8 cellular contexts compared by ENCODE assay signal in the genomic region with DNA sequence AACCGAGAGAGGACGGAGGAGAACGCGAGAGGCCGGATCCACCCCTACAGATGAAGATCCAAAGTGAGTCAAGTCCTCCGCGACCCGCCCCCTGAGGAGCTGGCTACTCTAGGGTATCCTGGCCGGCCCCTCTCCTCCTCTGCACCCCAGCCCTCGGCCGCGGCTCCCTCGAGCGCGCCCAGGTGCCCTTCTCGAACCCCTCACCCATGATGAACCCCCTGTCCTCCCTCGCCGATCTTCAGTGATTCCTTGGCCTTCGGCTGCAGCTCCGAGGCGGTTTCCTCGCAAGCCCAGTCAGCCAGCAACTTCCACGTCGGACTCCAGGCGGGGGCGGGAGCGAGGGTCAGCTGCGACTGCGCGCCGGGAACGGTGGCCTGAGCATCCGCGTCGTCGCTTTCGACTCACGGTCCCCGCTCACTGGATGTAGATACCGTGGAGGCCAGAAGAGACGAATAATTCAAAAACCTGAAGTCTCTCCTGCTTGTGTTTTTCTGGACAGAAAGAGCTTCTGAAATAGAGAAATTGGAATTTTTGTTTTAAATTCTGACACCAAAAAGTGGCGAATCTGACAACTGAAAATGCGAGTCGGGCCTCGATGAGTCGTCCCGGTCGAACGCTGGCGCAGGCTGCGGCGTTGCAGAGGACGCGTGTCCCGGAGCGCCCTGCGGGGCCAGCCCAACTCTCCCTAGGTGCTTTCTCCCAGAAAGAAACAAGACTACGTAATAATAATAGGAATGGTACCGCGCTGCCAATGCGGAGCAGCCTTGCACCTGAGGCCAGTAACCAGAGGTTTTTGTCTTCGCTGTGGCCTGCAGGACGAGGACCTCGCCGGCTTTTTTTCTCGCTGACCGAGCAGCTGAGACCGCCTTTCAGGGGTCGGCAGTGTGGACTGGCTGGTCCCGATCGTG. TPM values are rescaled to one million over a fixed set of nuclear protein-coding genes. Genes with fewer than 3 reads are reported as not detected.
DNase-seq lines count a peak whose midpoint lies in the region; ATAC-seq and TF ChIP-seq lines count a peak whose summit lies in the region.

A gene (minus strand): TSS at position 335 of the 908 bp plus-strand sequence. CDS start 127 bp downstream, at position 208.

- peak within 1 kb of the TSS; percentile 98 for H3K4me3 Mint-ChIP-seq in CD4-positive, alpha-beta T cell
- peak within 1 kb of the TSS; percentile 98 for H3K4me3 Mint-ChIP-seq in activated CD8-positive, alpha-beta T cell treated with anti-CD3 and anti-CD28 coated beads for 36 hours

- H3K4me3 ChIP-seq in lower lobe of right lung, result peak within 1 kb of the TSS; percentile 85

- intact Hi-C loops in CD4-positive, alpha-beta T cell (cut with DNase I, micrococcal nuclease), result loop anchor here in 1 of 2 experiments (5.0 kb wide), 2 partner anchors 125 to 655 kb away; a partner anchor contains a TSS
- intact Hi-C loops in activated CD8-positive, alpha-beta T cell treated with anti-CD3 and anti-CD28 coated beads for 36 hours (cut with micrococcal nuclease), result no loop called here
- intact Hi-C loops in lower lobe of right lung (cut with DNase I), result no loop called here

- ATAC-seq in CD4-positive, alpha-beta T cell (ENCODE audit: poor library complexity), result peak; percentile 76
- ATAC-seq in GM19438 (IDR thresholded peaks at IDR 0.05; ENCODE audit: low read depth, unreplicated experiment), result peak; percentile 80
- ATAC-seq in HG03571 (IDR thresholded peaks at IDR 0.05; ENCODE audit: unreplicated experiment), result peak; percentile 87
- ATAC-seq in activated CD8-positive, alpha-beta T cell treated with anti-CD3 and anti-CD28 coated beads for 36 hours, result peak; percentile 84
- ATAC-seq in lower lobe of right lung, result peak; percentile 95 to 98

- H3K36me3 ChIP-seq in lower lobe of right lung, result peaks cover 12% of the 10 kb centered on the region

- POLR2A ChIA-PET in CD4-positive, alpha-beta T cell (lab: Charles Lee), result interaction anchor here (0.6 to 1.8 kb wide), 10 partner anchors 10 to 1207 kb away, joined by 3 to 6 read pairs (median 4); a partner anchor contains a TSS
- POLR2A ChIA-PET in activated CD8-positive, alpha-beta T cell treated with anti-CD3 and anti-CD28 coated beads for 36 hours (lab: Charles Lee), result interaction anchor here (0.7 to 1.9 kb wide), 9 partner anchors 9 to 713 kb away, joined by 3 to 6 read pairs (median 4); a partner anchor contains a TSS

- no peaks in the 10 kb centered on the region for H3K27me3 Mint-ChIP-seq in CD4-positive, alpha-beta T cell
- H3K27me3 Mint-ChIP-seq in activated CD8-positive, alpha-beta T cell treated with anti-CD3 and anti-CD28 coated beads for 36 hours, result peaks cover 4% of the 10 kb centered on the region

- CTCF ChIA-PET in CD4-positive, alpha-beta T cell (lab: Charles Lee), result no interaction called here
- CTCF ChIA-PET in activated CD8-positive, alpha-beta T cell treated with anti-CD3 and anti-CD28 coated beads for 36 hours (lab: Charles Lee), result interaction anchor here (0.8 to 1.9 kb wide), 4 partner anchors 366 to 432 kb away, joined by 3 to 4 read pairs (median 4); no protein-coding TSS in a partner anchor

- H3K4me1 ChIP-seq in lower lobe of right lung, result peaks cover 18% of the 10 kb centered on the region

- H3K27me3 ChIP-seq in CD4-positive, alpha-beta T cell (ENCODE audit: control insufficient read depth, insufficient read depth, low read length), result no peaks in the 10 kb centered on the region
- H3K27me3 ChIP-seq in lower lobe of right lung (ENCODE audit: low read depth), result no peaks in the 10 kb centered on the region

- H3K27ac ChIP-seq in CD4-positive, alpha-beta T cell (ENCODE audit: low read depth, low read length), result peak within 1 kb of the TSS; percentile 70
- H3K27ac ChIP-seq in lower lobe of right lung, result peak within 1 kb of the TSS; percentile 97

- H3K9me3 Mint-ChIP-seq in CD4-positive, alpha-beta T cell, result no peaks in the 10 kb centered on the region
- no peaks in the 10 kb centered on the region for H3K9me3 Mint-ChIP-seq in activated CD8-positive, alpha-beta T cell treated with anti-CD3 and anti-CD28 coated beads for 36 hours

- no peak for TF ChIP-seq CTCF in CD4-positive, alpha-beta T cell (IDR thresholded peaks at IDR 0.05)
- TF ChIP-seq CTCF in activated CD8-positive, alpha-beta T cell treated with anti-CD3 and anti-CD28 coated beads for 36 hours (IDR thresholded peaks at IDR 0.05), result no peak
- TF ChIP-seq CTCF in lower lobe of right lung (IDR thresholded peaks at IDR 0.05), result no peak

- DNase-seq in CD4-positive, alpha-beta T cell, result peak; percentile 51 to 79 (median 63)
- DNase-seq in NCI-H82 treated with DMSO at 0.1 percent for 48 hours (lab: John Stamatoyannopoulos, UW; ENCODE audit: unreplicated experiment) (peak; percentile 64), ecto neural progenitor cell (ENCODE audit: low spot score) (peak; percentile 93), lower lobe of right lung (peak; percentile 92)
- peak; percentile 88 for DNase-seq in activated CD8-positive, alpha-beta T cell treated with anti-CD3 and anti-CD28 coated beads for 36 hours
- peak; percentile 21 to 76 (median 46) for DNase-seq in stimulated activated CD4-positive, alpha-beta T cell treated with anti-CD3 and anti-CD28 coated beads, TNF-alpha, amount 100 ng/mL, for 1 hour (ENCODE audit: low read depth in 3 of 3, low spot score in 1 of 3)

- H3K36me3 Mint-ChIP-seq in CD4-positive, alpha-beta T cell (ENCODE audit: low read depth), result peaks cover 27% of the 10 kb centered on the region
- H3K36me3 Mint-ChIP-seq in activated CD8-positive, alpha-beta T cell treated with anti-CD3 and anti-CD28 coated beads for 36 hours (ENCODE audit: low read depth), result peaks cover 2% of the 10 kb centered on the region

- peak within 1 kb of the TSS; percentile 86 for H3K27ac Mint-ChIP-seq in CD4-positive, alpha-beta T cell
- H3K27ac Mint-ChIP-seq in activated CD8-positive, alpha-beta T cell treated with anti-CD3 and anti-CD28 coated beads for 36 hours, result peak within 1 kb of the TSS; percentile 99

- no peaks in the 10 kb centered on the region for H3K9me3 ChIP-seq in CD4-positive, alpha-beta T cell (ENCODE audit: control insufficient read depth, low read length)
- no peaks in the 10 kb centered on the region for H3K9me3 ChIP-seq in lower lobe of right lung

- H3K4me1 Mint-ChIP-seq in CD4-positive, alpha-beta T cell (ENCODE audit: low read depth), result peaks cover 35% of the 10 kb centered on the region
- H3K4me1 Mint-ChIP-seq in activated CD8-positive, alpha-beta T cell treated with anti-CD3 and anti-CD28 coated beads for 36 hours (ENCODE audit: low read depth), result peaks cover 25% of the 10 kb centered on the region

RNA-seq across cellular contexts. Expression of the gene that starts here (rescaled TPM):
- 10 to 100 TPM; 21.8 to 23.5 TPM for total RNA-seq in CD4-positive, alpha-beta T cell
- total RNA-seq in activated CD8-positive, alpha-beta T cell treated with anti-CD3 and anti-CD28 coated beads for 36 hours, result 10 to 100 TPM; 52.5 to 58.6 TPM
- 77.5 TPM for total RNA-seq in lower lobe of right lung

Comparison
In these comparisons a context has a peak if more than half of its experiments do, and no peak if none do; other contexts are left out.
1. Peak in every context shown above with its lines: DNase-seq, ATAC-seq, H3K4me3 ChIP-seq and H3K27ac ChIP-seq.